ENCODE assay signal across 9 cellular contexts in genomic region chr5:113510836-113511451, GRCh38. TPM values are rescaled to one million over a fixed set of nuclear protein-coding genes. Genes with fewer than 3 reads are reported as not detected.
DNase-seq lines count a peak whose midpoint lies in the region; ATAC-seq and TF ChIP-seq lines count a peak whose summit lies in the region.
"Had no signal": no experiment of that assay in that cellular context is flagged by ENCODE, and none has a peak within 500 bp of the region (broad histone marks: within the 10 kb centered on the region; RNA-seq: fewer than 3 reads in every experiment).

No MANE protein-coding gene starts in this region.

- H3K4me3 Mint-ChIP-seq in neural crest cell: peak overlapping the region; percentile 1

- peaks cover 23% of the 10 kb centered on the region for H3K4me1 Mint-ChIP-seq in neural crest cell

- H3K27ac Mint-ChIP-seq in neural crest cell (ENCODE audit: unreplicated experiment): no peak overlapping the region

- H3K27me3 Mint-ChIP-seq in neural crest cell (ENCODE audit: low read depth): peaks cover 24% of the 10 kb centered on the region

- peaks cover 2% of the 10 kb centered on the region for H3K9me3 Mint-ChIP-seq in neural crest cell
- H3K9me3 Mint-ChIP-seq: naive B cell had no signal

- H3K36me3 Mint-ChIP-seq in neural crest cell (ENCODE audit: low read depth): no peaks in the 10 kb centered on the region

- DNase-seq in GM10266 (ENCODE audit: extremely low spot score) (no peak), LoVo (ENCODE audit: low spot score) (peak; percentile 68), astrocyte of the hippocampus (ENCODE audit: low read depth, low spot score) (peak; percentile 49), neural crest cell (ENCODE audit: low read depth, low spot score) (no peak), medulla oblongata (ENCODE audit: extremely low spot score) (no peak), DMS153 (lab: John Stamatoyannopoulos, UW) (no peak)
- DNase-seq in stimulated activated CD4-positive, alpha-beta T cell treated with anti-CD3 and anti-CD28 coated beads, Interleukin-4, amount 100 ng/mL, for 24 hours: no peak
- DNase-seq: naive B cell had no signal

- ATAC-seq in HG03432 (IDR thresholded peaks at IDR 0.05; ENCODE audit: unreplicated experiment): no peak

- TF ChIP-seq CTCF in GM10266 (IDR thresholded peaks at IDR 0.05; ENCODE audit: control insufficient read depth, insufficient read depth, low read depth, missing control alignments) (peak; percentile 37), neural crest cell (conservative IDR thresholded peaks at IDR 0.05) (peak; percentile 65)

RNA-seq across cellular contexts. Expression of gene YTHDC2, which starts 2.5 kb away (rescaled TPM):
- total RNA-seq in neural crest cell: 28.8 and 32.1 TPM in 2 replicates

RNA-seq across cellular contexts. Expression of gene MCC, which starts 22.7 kb away (rescaled TPM):
- total RNA-seq in neural crest cell: 10.8 and 11.5 TPM in 2 replicates

Comparison
In these comparisons a context has a peak if more than half of its experiments do, and no peak if none do; other contexts are left out.
1. DNase-seq: peak in LoVo (single experiment) and astrocyte of the hippocampus (single experiment); none in GM10266 (single experiment), neural crest cell (single experiment), medulla oblongata (single experiment), stimulated activated CD4-positive, alpha-beta T cell treated with anti-CD3 and anti-CD28 coated beads, Interleukin-4, amount 100 ng/mL, for 24 hours (single experiment) and DMS153 (single experiment).